Comparison of ENCODE assay signal across 17 cellular contexts in genomic region chr20:32418376-32418775, GRCh38.
"Had no signal": no experiment of that assay in that cellular context is flagged by ENCODE, and none has a peak within 500 bp of the region (broad histone marks: within the 10 kb centered on the region; RNA-seq: fewer than 3 reads in every experiment).

No MANE protein-coding gene starts in this region.

- ATAC-seq: activated T-cell treated with anti-CD3 and anti-CD28 coated beads, Interleukin-2, amount 50 U/mL, for 4 hours; mucosa of descending colon; right cardiac atrium had no signal

- DNase-seq: activated CD4-positive, alpha-beta T cell treated with anti-CD3 and anti-CD28 coated beads for 1 hour; activated CD4-positive, alpha-beta T cell treated with anti-CD3 and anti-CD28 coated beads, Interleukin-2, amount 50 U/mL, for 4 hours; activated effector memory CD4-positive, alpha-beta T cell treated with anti-CD3 and anti-CD28 coated beads, Interleukin-2, amount 50 U/mL, for 16 hours; activated T-cell treated with anti-CD3 and anti-CD28 coated beads, Interleukin-2, amount 50 U/mL, for 4 hours; anterior cingulate cortex; caudate nucleus; foreskin fibroblast; mucosa of descending colon; naive B cell; right cardiac atrium; testis; WERI-Rb-1 had no signal

- H3K9me3 Mint-ChIP-seq: activated T-cell treated with anti-CD3 and anti-CD28 coated beads, Interleukin-2, amount 50 U/mL, for 4 hours; brain; memory B cell; naive B cell; type B pancreatic cell had no signal

- H3K4me3 ChIP-seq: mucosa of descending colon, prostate gland, skin epidermis, testis had no signal

- H3K27ac Mint-ChIP-seq: brain, memory B cell, type B pancreatic cell had no signal

- H3K27me3 Mint-ChIP-seq: brain, memory B cell, naive B cell, type B pancreatic cell had no signal

- H3K4me3 Mint-ChIP-seq: activated T-cell treated with anti-CD3 and anti-CD28 coated beads, Interleukin-2, amount 50 U/mL, for 4 hours; brain; memory B cell; naive B cell; type B pancreatic cell had no signal
